In genomic region chr5:80269991-80270438, GRCh38 we compare ENCODE assay signal across 15 cellular contexts. TPM values are rescaled to one million over a fixed set of nuclear protein-coding genes. Genes with fewer than 3 reads are reported as not detected.
DNase-seq lines count a peak whose midpoint lies in the region; ATAC-seq and TF ChIP-seq lines count a peak whose summit lies in the region.
"Had no signal": no experiment of that assay in that cellular context is flagged by ENCODE, and none has a peak within 500 bp of the region (broad histone marks: within the 10 kb centered on the region; RNA-seq: fewer than 3 reads in every experiment).

No MANE protein-coding gene starts in this region.

- POLR2A ChIA-PET in CD8-positive, alpha-beta memory T cell (lab: Charles Lee), result interaction anchor here (0.5 to 1.1 kb wide), 2 partner anchors 17 to 84 kb away, joined by 3 to 6 read pairs; no protein-coding TSS in a partner anchor
- POLR2A ChIA-PET in PC-3 (lab: Charles Lee; ENCODE audit: unreplicated experiment), result interaction anchor here (0.5 kb wide), 1 partner anchor 14 kb away, joined by 4 read pairs; no protein-coding TSS in a partner anchor

- H3F3A ChIP-seq in OCI-LY1 (ENCODE audit: insufficient read depth, low read length), result peaks cover 12% of the 10 kb centered on the region; the same call in 1 of the 2 replicates
- no peaks in the 10 kb centered on the region for H3F3A ChIP-seq in PC-3 (ENCODE audit: low read length, unreplicated experiment)

- in situ Hi-C loops in G401 (cut with HindIII; ENCODE audit: low sequenced_read_pairs) (no loop called here), transverse colon (cut with MboI; ENCODE audit: low pct_ligation_motif_present in 1 of 4, low pct_unique_long_range_greater_than_20kb in 1 of 4, low sequenced_read_pairs in 3 of 4) (no loop called here)

- no peak for TF ChIP-seq CTCF in OCI-LY1 (IDR thresholded peaks at IDR 0.05; ENCODE audit: low read length)
- TF ChIP-seq CTCF in transverse colon (IDR thresholded peaks at IDR 0.05), result no peak
- TF ChIP-seq CTCF in PC-3 (conservative IDR thresholded peaks at IDR 0.05; ENCODE audit: low read depth, low read length), result no peak

- H3K4me1 ChIP-seq in CD8-positive, alpha-beta memory T cell (ENCODE audit: insufficient read depth, low read length), result peaks cover 39% of the 10 kb centered on the region
- H3K4me1 ChIP-seq in OCI-LY1 (ENCODE audit: insufficient read depth, low read length, severe bottlenecking) (peaks cover 38% of the 10 kb centered on the region), transverse colon (peaks cover 0 to 11% (median 5%) of the 10 kb centered on the region in 4 donors), PC-3 (ENCODE audit: insufficient read depth, low read length) (no peaks in the 10 kb centered on the region)
- H3K4me1 ChIP-seq: psoas muscle, upper lobe of right lung had no signal

- no TSS peak for BruUV-seq in PC-3 (replicated peaks; lab: Mats Ljungman, UMichigan)

- no peaks in the 10 kb centered on the region for H3K79me2 ChIP-seq in OCI-LY1 (ENCODE audit: insufficient read depth, low read length)
- no peaks in the 10 kb centered on the region for H3K79me2 ChIP-seq in PC-3 (ENCODE audit: low read length)

- H3K9me2 ChIP-seq in OCI-LY1 (ENCODE audit: low read depth, low read length) (no peaks in the 10 kb centered on the region), PC-3 (replicated peaks; ENCODE audit: low read length) (no peaks in the 10 kb centered on the region)

- 72 to 85% methylated on average over 2 to 8 of the region's 8 CpGs for WGBS in transverse colon (ENCODE audit: low coverage in 1 of 2), 2 donors

- ATAC-seq in PC-3, result no peak
- ATAC-seq: psoas muscle, upper lobe of right lung had no signal

- no peaks in the 10 kb centered on the region for H3K36me3 ChIP-seq in CD8-positive, alpha-beta memory T cell (ENCODE audit: insufficient read depth, low read length)
- no peaks in the 10 kb centered on the region for H3K36me3 ChIP-seq in OCI-LY1 (ENCODE audit: insufficient read depth, low read length)
- H3K36me3 ChIP-seq in transverse colon, result no peaks in the 10 kb centered on the region
- H3K36me3 ChIP-seq in PC-3 (ENCODE audit: low read depth, low read length), result no peaks in the 10 kb centered on the region
- H3K36me3 ChIP-seq: upper lobe of right lung had no signal

- DNase-seq in CD8-positive, alpha-beta memory T cell, result peak in 2 of 5 donors; percentile 27 to 66
- DNase-seq in activated CD8-positive, alpha-beta memory T cell treated with anti-CD3 and anti-CD28 coated beads, Interleukin-2, amount 50 U/mL, for 4 hours, result peak; percentile 23
- DNase-seq in mesenteric fat pad (ENCODE audit: low spot score) (peak; percentile 60), G401 (ENCODE audit: low spot score) (no peak), transverse colon (no peak), PC-3 (no peak)
- no peak for DNase-seq in NK-92 treated with Interleukin-12 subunit alpha and Interleukin-12 subunit beta, amount 100 ng/mL, for 24 hours (lab: John Stamatoyannopoulos, UW)
- DNase-seq: NCI-H2107, psoas muscle, upper lobe of right lung had no signal

- no peaks in the 10 kb centered on the region for H3K9me3 Mint-ChIP-seq in CD8-positive, alpha-beta memory T cell
- H3K9me3 Mint-ChIP-seq: CD14-positive monocyte had no signal

- no peak for TF ChIP-seq EP300 in transverse colon (IDR thresholded peaks at IDR 0.05; ENCODE audit: low read depth)

- H3K4me2 ChIP-seq in OCI-LY1 (ENCODE audit: low read length) (peak overlapping the region; percentile 51), PC-3 (ENCODE audit: low read length) (no peak overlapping the region)

- intact Hi-C loops in transverse colon (cut with DNase I; ENCODE audit: low total_unique reads) (loop anchor here (10.0 kb wide), 1 partner anchor 175 kb away; no protein-coding TSS in a partner anchor), PC-3 (cut with micrococcal nuclease) (no loop called here)

- H3K27me3 ChIP-seq in CD8-positive, alpha-beta memory T cell (ENCODE audit: insufficient read depth, low read length, poor library complexity, severe bottlenecking), result no peaks in the 10 kb centered on the region
- H3K27me3 ChIP-seq in OCI-LY1 (ENCODE audit: insufficient read depth, low read length) (no peaks in the 10 kb centered on the region), transverse colon (no peaks in the 10 kb centered on the region), PC-3 (ENCODE audit: low read length) (no peaks in the 10 kb centered on the region)
- H3K27me3 ChIP-seq: upper lobe of right lung had no signal

- TF ChIP-seq POLR2A in transverse colon (IDR thresholded peaks at IDR 0.05), result no peak

- H4K20me1 ChIP-seq in OCI-LY1 (ENCODE audit: insufficient read depth, low read length) (no peaks in the 10 kb centered on the region), PC-3 (ENCODE audit: low read length) (no peaks in the 10 kb centered on the region)

- H3K4me3 Mint-ChIP-seq in CD8-positive, alpha-beta memory T cell, result peak overlapping the region in 3 of 7 donors; percentile 25 to 62 (median 30)
- H3K4me3 Mint-ChIP-seq: CD14-positive monocyte had no signal

- H2AFZ ChIP-seq in OCI-LY1 (ENCODE audit: low read length) (no peak overlapping the region), PC-3 (ENCODE audit: low read length) (no peak overlapping the region)

- H3K27ac ChIP-seq in CD8-positive, alpha-beta memory T cell (ENCODE audit: low read depth, low read length), result no peak overlapping the region
- H3K27ac ChIP-seq in OCI-LY1 (ENCODE audit: low read depth, low read length, poor library complexity, severe bottlenecking), result peak overlapping the region; percentile 96
- H3K27ac ChIP-seq in transverse colon, result no peak overlapping the region
- H3K27ac ChIP-seq in PC-3 (ENCODE audit: low read length), result no peak overlapping the region
- H3K27ac ChIP-seq: psoas muscle, upper lobe of right lung had no signal

- no peak overlapping the region for H3K4me3 ChIP-seq in CD8-positive, alpha-beta memory T cell (ENCODE audit: low read length)
- no peak overlapping the region for H3K4me3 ChIP-seq in OCI-LY1 (ENCODE audit: low read depth, low read length, poor library complexity, severe bottlenecking)
- no peak overlapping the region for H3K4me3 ChIP-seq in transverse colon
- H3K4me3 ChIP-seq in PC-3 (ENCODE audit: low read length), result no peak overlapping the region
- H3K4me3 ChIP-seq: psoas muscle, upper lobe of right lung had no signal

- H3K4me1 Mint-ChIP-seq in CD8-positive, alpha-beta memory T cell, result peaks cover 20 to 25% (median 24%) of the 10 kb centered on the region in 3 donors

- H3K36me3 Mint-ChIP-seq in CD8-positive, alpha-beta memory T cell, result no peaks in the 10 kb centered on the region
- H3K36me3 Mint-ChIP-seq: CD14-positive monocyte had no signal

- H3K9me3 ChIP-seq in CD8-positive, alpha-beta memory T cell (ENCODE audit: low read length), result no peaks in the 10 kb centered on the region
- H3K9me3 ChIP-seq in OCI-LY1 (ENCODE audit: low read length) (no peaks in the 10 kb centered on the region), transverse colon (no peaks in the 10 kb centered on the region), PC-3 (ENCODE audit: low read length) (no peaks in the 10 kb centered on the region)
- H3K9me3 ChIP-seq: psoas muscle, upper lobe of right lung had no signal

- H3K27ac Mint-ChIP-seq in CD8-positive, alpha-beta memory T cell, result peak overlapping the region; percentile 11 to 94 (median 76)

- CTCF ChIA-PET in CD8-positive, alpha-beta memory T cell (lab: Charles Lee), result interaction anchor here (0.7 to 1.1 kb wide), 3 partner anchors 9 to 178 kb away, joined by 3 to 5 read pairs (median 3); partner anchors contain the start of gene SERINC5
- CTCF ChIA-PET in PC-3 (lab: Charles Lee), result no interaction called here

- H3K9ac ChIP-seq in OCI-LY1 (ENCODE audit: low read length), result peak overlapping the region; percentile 32
- H3K9ac ChIP-seq in PC-3 (ENCODE audit: low read length), result no peak overlapping the region

- peaks cover 0 to 1% of the 10 kb centered on the region in 2 donors for H3K27me3 Mint-ChIP-seq in CD8-positive, alpha-beta memory T cell

RNA-seq across cellular contexts. Expression of gene SERINC5, which starts 14.2 kb away (rescaled TPM):
- total RNA-seq in CD8-positive, alpha-beta memory T cell, result 10 to 100 TPM; 32.9 to 33.3 TPM
- 13.7 TPM for polyA plus RNA-seq in CD8-positive, alpha-beta memory T cell
- 40.7 TPM for total RNA-seq in mesenteric fat pad
- total RNA-seq in G401 (2014; rRNA removed; shearing (Covaris generic)), result 3.1 and 6.0 TPM in 2 replicates
- total RNA-seq in transverse colon, result 10 to 100 TPM; 40.6 to 90.4 (median 79.6) TPM
- 5.7 and 6.9 TPM in 2 replicates for total RNA-seq in PC-3 (2014; rRNA removed)

RNA-seq across cellular contexts. Expression of gene SPZ1, which starts 49.8 kb away (rescaled TPM):
- total RNA-seq in CD8-positive, alpha-beta memory T cell, result not detected
- not detected for polyA plus RNA-seq in CD8-positive, alpha-beta memory T cell
- total RNA-seq in mesenteric fat pad (not detected), transverse colon (not detected), PC-3 (2014; rRNA removed) (not detected in 2 replicates)
- total RNA-seq in G401 (2014; rRNA removed; shearing (Covaris generic)), result not detected in 2 replicates
- total RNA-seq: astrocyte, dermis microvascular lymphatic vessel endothelial cell, fibroblast of lung, psoas muscle, upper lobe of right lung had no signal
- polyA plus RNA-seq: CD14-positive monocyte, fibroblast of lung, psoas muscle had no signal

Comparison
In these comparisons a context has a peak if more than half of its experiments do, and no peak if none do; other contexts are left out.
1. DNase-seq: peak in activated CD8-positive, alpha-beta memory T cell treated with anti-CD3 and anti-CD28 coated beads, Interleukin-2, amount 50 U/mL, for 4 hours (single experiment) and mesenteric fat pad (single experiment); none in NK-92 treated with Interleukin-12 subunit alpha and Interleukin-12 subunit beta, amount 100 ng/mL, for 24 hours (single experiment), G401 (single experiment), transverse colon (single experiment) and PC-3 (single experiment).